In genomic region chr6:47700051-47700450, GRCh38 we compare ENCODE assay signal across 11 cellular contexts.
A peak's percentile ranks its signal among the peaks of the same experiment; 100 is the strongest.
DNase-seq lines count a peak whose midpoint lies in the region; ATAC-seq lines count a peak whose summit lies in the region.
"Had no signal": no experiment of that assay in that cellular context is flagged by ENCODE, and none has a peak within 500 bp of the region (broad histone marks: within the 10 kb centered on the region; RNA-seq: fewer than 3 reads in every experiment).

No MANE protein-coding gene starts in this region.

- peak; percentile 34 for DNase-seq in EL
- DNase-seq in NCI-H2171 (lab: John Stamatoyannopoulos, UW), result peak; percentile 29
- peak; percentile 99 for DNase-seq in epithelial cell of prostate (ENCODE audit: low read depth, low spot score)
- peak; percentile 9 for DNase-seq in pons (ENCODE audit: low spot score)
- no peak for DNase-seq in NCI-H748 treated with DMSO at 0.1 percent for 48 hours (lab: John Stamatoyannopoulos, UW)
- no peak for DNase-seq in midbrain (lab: John Stamatoyannopoulos, UW)
- no peak for DNase-seq in effector memory CD8-positive, alpha-beta T cell
- DNase-seq: activated CD8-positive, alpha-beta memory T cell treated with anti-CD3 and anti-CD28 coated beads, Interleukin-2, amount 50 U/mL, for 4 hours; COR-L47; NCI-H82 had no signal

- no peaks in the 10 kb centered on the region for H3K9me3 Mint-ChIP-seq in effector memory CD8-positive, alpha-beta T cell

- no peak overlapping the region for H3K4me3 Mint-ChIP-seq in effector memory CD8-positive, alpha-beta T cell

- H3K27ac ChIP-seq in epithelial cell of prostate, result peak overlapping the region; percentile 99

- no peak for ATAC-seq in HG03457 (IDR thresholded peaks at IDR 0.05; ENCODE audit: unreplicated experiment)
- ATAC-seq in effector memory CD8-positive, alpha-beta T cell (replicated peaks), result no peak

- no peaks in the 10 kb centered on the region for H3K27me3 Mint-ChIP-seq in effector memory CD8-positive, alpha-beta T cell

- no peaks in the 10 kb centered on the region for H3K4me1 Mint-ChIP-seq in effector memory CD8-positive, alpha-beta T cell (ENCODE audit: low read depth in 2 of 2)

- H3K36me3 Mint-ChIP-seq in effector memory CD8-positive, alpha-beta T cell (ENCODE audit: insufficient read depth), result no peaks in the 10 kb centered on the region

- H3K27ac Mint-ChIP-seq in effector memory CD8-positive, alpha-beta T cell, result no peak overlapping the region

Comparison
In these comparisons a context has a peak if more than half of its experiments do, and no peak if none do; other contexts are left out.
1. DNase-seq: peak in EL (single experiment), NCI-H2171 (single experiment), epithelial cell of prostate (single experiment) and pons (single experiment); none in NCI-H748 treated with DMSO at 0.1 percent for 48 hours (single experiment), midbrain (single experiment) and effector memory CD8-positive, alpha-beta T cell (0 of 3).